In genomic region chr1:94980049-94980908, GRCh38 we compare ENCODE assay signal across 1 cellular context.
TF ChIP-seq lines count a peak whose summit lies in the region.

No MANE protein-coding gene starts in this region.

TF ChIP-seq in SK-N-SH, 30 proteins besides CTCF, POLR2A, EP300 and RAD21 (continued from another document):
- no peak for TF ChIP-seq REST (IDR thresholded peaks at IDR 0.05; ENCODE audit: low read depth, low read length)
- TF ChIP-seq YY1 (IDR thresholded peaks at IDR 0.05; ENCODE audit: low read depth), result no peak
- no peak for TF ChIP-seq ZBTB33 (IDR thresholded peaks at IDR 0.05; ENCODE audit: borderline replicate concordance, low read depth)
- TF ChIP-seq MAX (IDR thresholded peaks at IDR 0.05; ENCODE audit: low read depth), result peak; percentile 12; the same call in 1 of the 2 replicates
- TF ChIP-seq NFIC (IDR thresholded peaks at IDR 0.05; ENCODE audit: borderline replicate concordance), result no peak
- TF ChIP-seq RCOR1 (IDR thresholded peaks at IDR 0.05; ENCODE audit: low read length), result peak; percentile 45; the same call in 1 of the 2 replicates
- 0 out of 2 replicates have a peak, but pooled peaks have one; percentile 28 for TF ChIP-seq JUND (IDR thresholded peaks at IDR 0.05)
- TF ChIP-seq SMC3 (IDR thresholded peaks at IDR 0.05; ENCODE audit: low read depth, low read length), result no peak
- peak; percentile 15 for TF ChIP-seq CHD2 (IDR thresholded peaks at IDR 0.05; ENCODE audit: low read length, partially characterized antibody)
- peak; percentile 50 for TF ChIP-seq PBX3 (IDR thresholded peaks at IDR 0.05)
- TF ChIP-seq TAF1 (IDR thresholded peaks at IDR 0.05; ENCODE audit: borderline replicate concordance, low read depth, low read length), result no peak
- no peak for TF ChIP-seq USF2 (IDR thresholded peaks at IDR 0.05; ENCODE audit: borderline replicate concordance, low read depth, low read length)
- TF ChIP-seq MXI1 (IDR thresholded peaks at IDR 0.05; ENCODE audit: low read depth, low read length), result peak; percentile 80; the same call in 1 of the 2 replicates
- no peak for TF ChIP-seq RFX5 (IDR thresholded peaks at IDR 0.05; ENCODE audit: low read length)
- peak; percentile 54; the same call in 1 of the 2 replicates for TF ChIP-seq POLR2AphosphoS5 (IDR thresholded peaks at IDR 0.05; ENCODE audit: low read depth, low read length)
- no peak for TF ChIP-seq ELF1 (IDR thresholded peaks at IDR 0.05)
- peak; percentile 12; the same call in 1 of the 2 replicates for TF ChIP-seq RXRA (IDR thresholded peaks at IDR 0.05; ENCODE audit: borderline replicate concordance, low read depth)
- peak; percentile 67 for TF ChIP-seq GATA2 (CRISPR knock-in tag; IDR thresholded peaks at IDR 0.05)
- no peak for TF ChIP-seq USF1 (IDR thresholded peaks at IDR 0.05; ENCODE audit: borderline replicate concordance, low read depth)
